ENCODE assay signal across 1 cellular context in the genomic region with DNA sequence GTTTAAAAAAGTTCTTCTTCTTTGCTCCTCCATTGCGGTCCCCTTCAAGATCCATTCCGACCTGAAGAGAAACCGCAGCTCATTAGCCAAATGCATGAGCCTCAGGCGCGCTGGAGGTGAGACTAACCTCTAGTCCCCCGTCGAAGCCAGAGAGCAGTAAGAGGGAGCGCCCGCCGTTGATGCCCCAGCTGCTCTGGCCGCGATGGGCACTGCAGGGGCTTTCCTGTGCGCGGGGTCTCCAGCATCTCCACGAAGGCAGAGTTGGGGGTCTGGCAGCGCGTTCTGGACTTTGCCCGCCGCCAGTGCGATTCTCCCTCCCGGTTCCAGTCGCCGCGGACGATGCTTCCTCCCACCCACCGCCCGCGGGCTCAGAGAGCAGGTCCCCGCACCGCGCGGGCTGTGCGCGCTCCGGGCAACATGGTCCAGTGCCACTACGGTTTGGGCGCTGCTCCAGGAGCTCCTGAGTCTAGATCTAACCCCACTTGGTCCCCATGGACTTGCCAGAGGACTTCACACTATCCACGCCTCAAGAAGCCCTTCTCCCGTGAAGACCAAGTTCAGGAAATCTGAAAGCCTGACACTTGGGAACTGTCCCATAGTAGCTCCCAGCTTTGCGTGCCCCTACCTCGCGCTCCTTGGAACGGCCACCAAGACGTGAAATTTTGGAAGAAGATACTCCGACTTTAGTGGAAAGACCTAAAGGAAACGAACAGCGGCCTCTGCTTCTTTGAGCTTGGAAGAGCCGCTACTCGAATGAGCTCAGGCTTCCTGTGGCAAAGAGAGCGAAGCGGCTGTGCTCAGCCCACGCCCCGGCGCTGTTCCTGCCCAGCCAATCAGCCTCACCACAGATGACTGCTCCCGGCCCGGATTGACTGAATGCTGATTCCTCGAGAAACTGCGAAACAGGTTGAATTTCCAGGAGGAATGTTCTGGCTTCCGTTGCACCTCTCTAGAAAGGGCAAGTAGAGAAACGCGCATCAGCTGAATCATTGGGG.
TF ChIP-seq lines count a peak whose summit lies in the region.

A gene (minus strand): TSS at position 755 of the 995 bp plus-strand sequence. CDS start 700 bp downstream, at position 55.

TF ChIP-seq in HepG2, 621 proteins besides CTCF, POLR2A, EP300 and RAD21 (continued from another document and continues in another):
- TF ChIP-seq, protein P1, sequence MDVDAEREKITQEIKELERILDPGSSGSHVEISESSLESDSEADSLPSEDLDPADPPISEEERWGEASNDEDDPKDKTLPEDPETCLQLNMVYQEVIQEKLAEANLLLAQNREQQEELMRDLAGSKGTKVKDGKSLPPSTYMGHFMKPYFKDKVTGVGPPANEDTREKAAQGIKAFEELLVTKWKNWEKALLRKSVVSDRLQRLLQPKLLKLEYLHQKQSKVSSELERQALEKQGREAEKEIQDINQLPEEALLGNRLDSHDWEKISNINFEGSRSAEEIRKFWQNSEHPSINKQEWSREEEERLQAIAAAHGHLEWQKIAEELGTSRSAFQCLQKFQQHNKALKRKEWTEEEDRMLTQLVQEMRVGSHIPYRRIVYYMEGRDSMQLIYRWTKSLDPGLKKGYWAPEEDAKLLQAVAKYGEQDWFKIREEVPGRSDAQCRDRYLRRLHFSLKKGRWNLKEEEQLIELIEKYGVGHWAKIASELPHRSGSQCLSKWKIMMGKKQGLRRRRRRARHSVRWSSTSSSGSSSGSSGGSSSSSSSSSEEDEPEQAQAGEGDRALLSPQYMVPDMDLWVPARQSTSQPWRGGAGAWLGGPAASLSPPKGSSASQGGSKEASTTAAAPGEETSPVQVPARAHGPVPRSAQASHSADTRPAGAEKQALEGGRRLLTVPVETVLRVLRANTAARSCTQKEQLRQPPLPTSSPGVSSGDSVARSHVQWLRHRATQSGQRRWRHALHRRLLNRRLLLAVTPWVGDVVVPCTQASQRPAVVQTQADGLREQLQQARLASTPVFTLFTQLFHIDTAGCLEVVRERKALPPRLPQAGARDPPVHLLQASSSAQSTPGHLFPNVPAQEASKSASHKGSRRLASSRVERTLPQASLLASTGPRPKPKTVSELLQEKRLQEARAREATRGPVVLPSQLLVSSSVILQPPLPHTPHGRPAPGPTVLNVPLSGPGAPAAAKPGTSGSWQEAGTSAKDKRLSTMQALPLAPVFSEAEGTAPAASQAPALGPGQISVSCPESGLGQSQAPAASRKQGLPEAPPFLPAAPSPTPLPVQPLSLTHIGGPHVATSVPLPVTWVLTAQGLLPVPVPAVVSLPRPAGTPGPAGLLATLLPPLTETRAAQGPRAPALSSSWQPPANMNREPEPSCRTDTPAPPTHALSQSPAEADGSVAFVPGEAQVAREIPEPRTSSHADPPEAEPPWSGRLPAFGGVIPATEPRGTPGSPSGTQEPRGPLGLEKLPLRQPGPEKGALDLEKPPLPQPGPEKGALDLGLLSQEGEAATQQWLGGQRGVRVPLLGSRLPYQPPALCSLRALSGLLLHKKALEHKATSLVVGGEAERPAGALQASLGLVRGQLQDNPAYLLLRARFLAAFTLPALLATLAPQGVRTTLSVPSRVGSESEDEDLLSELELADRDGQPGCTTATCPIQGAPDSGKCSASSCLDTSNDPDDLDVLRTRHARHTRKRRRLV (CRISPR knock-in tag; IDR thresholded peaks at IDR 0.05), result no peak
- TF ChIP-seq ZNF180 (CRISPR knock-in tag; IDR thresholded peaks at IDR 0.05; ENCODE audit: borderline replicate concordance, low read depth), result no peak
- TF ChIP-seq ELF1 (CRISPR knock-in tag; IDR thresholded peaks at IDR 0.05), result peak; percentile 35; the same call in 1 of the 2 replicates
- TF ChIP-seq NCOR1 (IDR thresholded peaks at IDR 0.05; ENCODE audit: borderline replicate concordance, low read length), result no peak
- TF ChIP-seq ZNF615 (CRISPR knock-in tag; IDR thresholded peaks at IDR 0.05; ENCODE audit: borderline replicate concordance), result no peak
- TF ChIP-seq MATR3 (CRISPR knock-in tag; IDR thresholded peaks at IDR 0.05), result no peak
- 0 out of 2 replicates have a peak, but pooled peaks have one; percentile 58 for TF ChIP-seq ZNF775 (CRISPR knock-in tag; IDR thresholded peaks at IDR 0.05; ENCODE audit: borderline replicate concordance)
- no peak for TF ChIP-seq ZNF562 (CRISPR knock-in tag; IDR thresholded peaks at IDR 0.05; ENCODE audit: borderline replicate concordance)
- peak; percentile 10; the same call in 1 of the 2 replicates for TF ChIP-seq TSC22D2 (CRISPR knock-in tag; IDR thresholded peaks at IDR 0.05; ENCODE audit: borderline replicate concordance)
- TF ChIP-seq ZNF160 (CRISPR knock-in tag; IDR thresholded peaks at IDR 0.05), result no peak
- no peak for TF ChIP-seq DNMT1 (CRISPR knock-in tag; IDR thresholded peaks at IDR 0.05)
- TF ChIP-seq MED1 (CRISPR knock-in tag; IDR thresholded peaks at IDR 0.05), result peak; percentile 45; the same call in 1 of the 2 replicates
- TF ChIP-seq ZNF747 (CRISPR knock-in tag; IDR thresholded peaks at IDR 0.05; ENCODE audit: borderline replicate concordance), result no peak; the same call in 1 of the 2 replicates
- peak; percentile 75; the same call in 1 of the 2 replicates for TF ChIP-seq ZNF225 (CRISPR knock-in tag; IDR thresholded peaks at IDR 0.05)
- TF ChIP-seq HOXA9 (CRISPR knock-in tag; IDR thresholded peaks at IDR 0.05; ENCODE audit: borderline replicate concordance), result no peak
- TF ChIP-seq ZSCAN21 (CRISPR knock-in tag; IDR thresholded peaks at IDR 0.05; ENCODE audit: borderline replicate concordance), result no peak
- TF ChIP-seq JUND (CRISPR knock-in tag; IDR thresholded peaks at IDR 0.05), result no peak; the same call in 1 of the 2 replicates
- no peak for TF ChIP-seq ZNF83 (CRISPR knock-in tag; IDR thresholded peaks at IDR 0.05; ENCODE audit: borderline replicate concordance)
- TF ChIP-seq, protein P2, sequence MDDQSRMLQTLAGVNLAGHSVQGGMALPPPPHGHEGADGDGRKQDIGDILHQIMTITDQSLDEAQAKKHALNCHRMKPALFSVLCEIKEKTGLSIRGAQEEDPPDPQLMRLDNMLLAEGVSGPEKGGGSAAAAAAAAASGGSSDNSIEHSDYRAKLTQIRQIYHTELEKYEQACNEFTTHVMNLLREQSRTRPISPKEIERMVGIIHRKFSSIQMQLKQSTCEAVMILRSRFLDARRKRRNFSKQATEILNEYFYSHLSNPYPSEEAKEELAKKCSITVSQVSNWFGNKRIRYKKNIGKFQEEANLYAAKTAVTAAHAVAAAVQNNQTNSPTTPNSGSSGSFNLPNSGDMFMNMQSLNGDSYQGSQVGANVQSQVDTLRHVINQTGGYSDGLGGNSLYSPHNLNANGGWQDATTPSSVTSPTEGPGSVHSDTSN (CRISPR knock-in tag; IDR thresholded peaks at IDR 0.05; ENCODE audit: borderline replicate concordance), result no peak
- TF ChIP-seq, protein P3, sequence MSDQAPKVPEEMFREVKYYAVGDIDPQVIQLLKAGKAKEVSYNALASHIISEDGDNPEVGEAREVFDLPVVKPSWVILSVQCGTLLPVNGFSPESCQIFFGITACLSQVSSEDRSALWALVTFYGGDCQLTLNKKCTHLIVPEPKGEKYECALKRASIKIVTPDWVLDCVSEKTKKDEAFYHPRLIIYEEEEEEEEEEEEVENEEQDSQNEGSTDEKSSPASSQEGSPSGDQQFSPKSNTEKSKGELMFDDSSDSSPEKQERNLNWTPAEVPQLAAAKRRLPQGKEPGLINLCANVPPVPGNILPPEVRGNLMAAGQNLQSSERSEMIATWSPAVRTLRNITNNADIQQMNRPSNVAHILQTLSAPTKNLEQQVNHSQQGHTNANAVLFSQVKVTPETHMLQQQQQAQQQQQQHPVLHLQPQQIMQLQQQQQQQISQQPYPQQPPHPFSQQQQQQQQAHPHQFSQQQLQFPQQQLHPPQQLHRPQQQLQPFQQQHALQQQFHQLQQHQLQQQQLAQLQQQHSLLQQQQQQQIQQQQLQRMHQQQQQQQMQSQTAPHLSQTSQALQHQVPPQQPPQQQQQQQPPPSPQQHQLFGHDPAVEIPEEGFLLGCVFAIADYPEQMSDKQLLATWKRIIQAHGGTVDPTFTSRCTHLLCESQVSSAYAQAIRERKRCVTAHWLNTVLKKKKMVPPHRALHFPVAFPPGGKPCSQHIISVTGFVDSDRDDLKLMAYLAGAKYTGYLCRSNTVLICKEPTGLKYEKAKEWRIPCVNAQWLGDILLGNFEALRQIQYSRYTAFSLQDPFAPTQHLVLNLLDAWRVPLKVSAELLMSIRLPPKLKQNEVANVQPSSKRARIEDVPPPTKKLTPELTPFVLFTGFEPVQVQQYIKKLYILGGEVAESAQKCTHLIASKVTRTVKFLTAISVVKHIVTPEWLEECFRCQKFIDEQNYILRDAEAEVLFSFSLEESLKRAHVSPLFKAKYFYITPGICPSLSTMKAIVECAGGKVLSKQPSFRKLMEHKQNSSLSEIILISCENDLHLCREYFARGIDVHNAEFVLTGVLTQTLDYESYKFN (CRISPR knock-in tag; conservative IDR thresholded peaks at IDR 0.05), result peak; percentile 41; the same call in 1 of the 2 replicates
- TF ChIP-seq TBL1XR1 (IDR thresholded peaks at IDR 0.05; ENCODE audit: borderline replicate concordance, low read length, partially characterized antibody), result no peak
- peak; percentile 93 for TF ChIP-seq POLR2G (IDR thresholded peaks at IDR 0.05; ENCODE audit: low read depth, low read length)
- TF ChIP-seq NBN (conservative IDR thresholded peaks at IDR 0.05), result no peak
- TF ChIP-seq PITX1 (CRISPR knock-in tag; IDR thresholded peaks at IDR 0.05), result peak; percentile 40; the same call in 1 of the 2 replicates
- TF ChIP-seq NFATC3 (CRISPR knock-in tag; IDR thresholded peaks at IDR 0.05), result no peak
- TF ChIP-seq HDAC6 (IDR thresholded peaks at IDR 0.05; ENCODE audit: low read depth, low read length), result no peak
- TF ChIP-seq EEA1 (CRISPR knock-in tag; IDR thresholded peaks at IDR 0.05; ENCODE audit: borderline replicate concordance), result no peak
- 0 out of 2 replicates have a peak, but pooled peaks have one; percentile 43 for TF ChIP-seq ZNF878 (CRISPR knock-in tag; IDR thresholded peaks at IDR 0.05)
- TF ChIP-seq, protein P4, sequence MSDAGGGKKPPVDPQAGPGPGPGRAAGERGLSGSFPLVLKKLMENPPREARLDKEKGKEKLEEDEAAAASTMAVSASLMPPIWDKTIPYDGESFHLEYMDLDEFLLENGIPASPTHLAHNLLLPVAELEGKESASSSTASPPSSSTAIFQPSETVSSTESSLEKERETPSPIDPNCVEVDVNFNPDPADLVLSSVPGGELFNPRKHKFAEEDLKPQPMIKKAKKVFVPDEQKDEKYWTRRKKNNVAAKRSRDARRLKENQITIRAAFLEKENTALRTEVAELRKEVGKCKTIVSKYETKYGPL (CRISPR knock-in tag; IDR thresholded peaks at IDR 0.05), result no peak; the same call in 1 of the 2 replicates
- no peak for TF ChIP-seq MBD4 (IDR thresholded peaks at IDR 0.05; ENCODE audit: borderline replicate concordance, low read length)
- TF ChIP-seq, protein P5, sequence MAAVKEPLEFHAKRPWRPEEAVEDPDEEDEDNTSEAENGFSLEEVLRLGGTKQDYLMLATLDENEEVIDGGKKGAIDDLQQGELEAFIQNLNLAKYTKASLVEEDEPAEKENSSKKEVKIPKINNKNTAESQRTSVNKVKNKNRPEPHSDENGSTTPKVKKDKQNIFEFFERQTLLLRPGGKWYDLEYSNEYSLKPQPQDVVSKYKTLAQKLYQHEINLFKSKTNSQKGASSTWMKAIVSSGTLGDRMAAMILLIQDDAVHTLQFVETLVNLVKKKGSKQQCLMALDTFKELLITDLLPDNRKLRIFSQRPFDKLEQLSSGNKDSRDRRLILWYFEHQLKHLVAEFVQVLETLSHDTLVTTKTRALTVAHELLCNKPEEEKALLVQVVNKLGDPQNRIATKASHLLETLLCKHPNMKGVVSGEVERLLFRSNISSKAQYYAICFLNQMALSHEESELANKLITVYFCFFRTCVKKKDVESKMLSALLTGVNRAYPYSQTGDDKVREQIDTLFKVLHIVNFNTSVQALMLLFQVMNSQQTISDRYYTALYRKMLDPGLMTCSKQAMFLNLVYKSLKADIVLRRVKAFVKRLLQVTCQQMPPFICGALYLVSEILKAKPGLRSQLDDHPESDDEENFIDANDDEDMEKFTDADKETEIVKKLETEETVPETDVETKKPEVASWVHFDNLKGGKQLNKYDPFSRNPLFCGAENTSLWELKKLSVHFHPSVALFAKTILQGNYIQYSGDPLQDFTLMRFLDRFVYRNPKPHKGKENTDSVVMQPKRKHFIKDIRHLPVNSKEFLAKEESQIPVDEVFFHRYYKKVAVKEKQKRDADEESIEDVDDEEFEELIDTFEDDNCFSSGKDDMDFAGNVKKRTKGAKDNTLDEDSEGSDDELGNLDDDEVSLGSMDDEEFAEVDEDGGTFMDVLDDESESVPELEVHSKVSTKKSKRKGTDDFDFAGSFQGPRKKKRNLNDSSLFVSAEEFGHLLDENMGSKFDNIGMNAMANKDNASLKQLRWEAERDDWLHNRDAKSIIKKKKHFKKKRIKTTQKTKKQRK (IDR thresholded peaks at IDR 0.05; ENCODE audit: low read length), result no peak
- TF ChIP-seq ZNF33B (CRISPR knock-in tag; IDR thresholded peaks at IDR 0.05), result no peak
- TF ChIP-seq ZNF451 (CRISPR knock-in tag; IDR thresholded peaks at IDR 0.05), result no peak
- TF ChIP-seq, protein P6, sequence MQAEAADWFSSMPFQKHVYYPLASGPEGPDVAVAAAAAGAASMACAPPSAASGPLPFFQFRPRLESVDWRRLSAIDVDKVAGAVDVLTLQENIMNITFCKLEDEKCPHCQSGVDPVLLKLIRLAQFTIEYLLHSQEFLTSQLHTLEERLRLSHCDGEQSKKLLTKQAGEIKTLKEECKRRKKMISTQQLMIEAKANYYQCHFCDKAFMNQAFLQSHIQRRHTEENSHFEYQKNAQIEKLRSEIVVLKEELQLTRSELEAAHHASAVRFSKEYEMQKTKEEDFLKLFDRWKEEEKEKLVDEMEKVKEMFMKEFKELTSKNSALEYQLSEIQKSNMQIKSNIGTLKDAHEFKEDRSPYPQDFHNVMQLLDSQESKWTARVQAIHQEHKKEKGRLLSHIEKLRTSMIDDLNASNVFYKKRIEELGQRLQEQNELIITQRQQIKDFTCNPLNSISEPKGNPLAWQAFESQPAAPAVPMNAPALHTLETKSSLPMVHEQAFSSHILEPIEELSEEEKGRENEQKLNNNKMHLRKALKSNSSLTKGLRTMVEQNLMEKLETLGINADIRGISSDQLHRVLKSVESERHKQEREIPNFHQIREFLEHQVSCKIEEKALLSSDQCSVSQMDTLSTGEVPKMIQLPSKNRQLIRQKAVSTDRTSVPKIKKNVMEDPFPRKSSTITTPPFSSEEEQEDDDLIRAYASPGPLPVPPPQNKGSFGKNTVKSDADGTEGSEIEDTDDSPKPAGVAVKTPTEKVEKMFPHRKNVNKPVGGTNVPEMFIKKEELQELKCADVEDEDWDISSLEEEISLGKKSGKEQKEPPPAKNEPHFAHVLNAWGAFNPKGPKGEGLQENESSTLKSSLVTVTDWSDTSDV (CRISPR knock-in tag; IDR thresholded peaks at IDR 0.05), result 0 out of 2 replicates have a peak, but pooled peaks have one; percentile 35
- TF ChIP-seq, protein P7, sequence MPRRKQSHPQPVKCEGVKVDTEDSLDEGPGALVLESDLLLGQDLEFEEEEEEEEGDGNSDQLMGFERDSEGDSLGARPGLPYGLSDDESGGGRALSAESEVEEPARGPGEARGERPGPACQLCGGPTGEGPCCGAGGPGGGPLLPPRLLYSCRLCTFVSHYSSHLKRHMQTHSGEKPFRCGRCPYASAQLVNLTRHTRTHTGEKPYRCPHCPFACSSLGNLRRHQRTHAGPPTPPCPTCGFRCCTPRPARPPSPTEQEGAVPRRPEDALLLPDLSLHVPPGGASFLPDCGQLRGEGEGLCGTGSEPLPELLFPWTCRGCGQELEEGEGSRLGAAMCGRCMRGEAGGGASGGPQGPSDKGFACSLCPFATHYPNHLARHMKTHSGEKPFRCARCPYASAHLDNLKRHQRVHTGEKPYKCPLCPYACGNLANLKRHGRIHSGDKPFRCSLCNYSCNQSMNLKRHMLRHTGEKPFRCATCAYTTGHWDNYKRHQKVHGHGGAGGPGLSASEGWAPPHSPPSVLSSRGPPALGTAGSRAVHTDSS (CRISPR knock-in tag; conservative IDR thresholded peaks at IDR 0.05), result no peak
- no peak for TF ChIP-seq KLF11 (CRISPR knock-in tag; IDR thresholded peaks at IDR 0.05)
